In genomic region chr7:155916926-155917655, GRCh38 we compare ENCODE assay signal across 20 cellular contexts.
"Had no signal": no experiment of that assay in that cellular context is flagged by ENCODE, and none has a peak within 500 bp of the region (broad histone marks: within the 10 kb centered on the region; RNA-seq: fewer than 3 reads in every experiment).

No MANE protein-coding gene starts in this region.

- H3K27me3 ChIP-seq: breast epithelium, neutrophil, right atrium auricular region, testis, upper lobe of right lung had no signal

- H3K36me3 ChIP-seq: breast epithelium, neutrophil, right atrium auricular region, upper lobe of right lung had no signal

- FAIRE-seq: frontal cortex had no signal

- ATAC-seq: activated CD8-positive, alpha-beta T cell treated with anti-CD3 and anti-CD28 coated beads, Interleukin-2, amount 10 ng/mL, durations not matched to agents 7 days and 5 days; left colon; mucosa of descending colon; naive thymus-derived CD8-positive, alpha-beta T cell; stimulated activated naive CD8-positive, alpha-beta T cell treated with anti-CD3 and anti-CD28 coated beads, Interleukin-15, amount 100 ng/mL, for 72 hours; upper lobe of right lung had no signal

- H3K27me3 Mint-ChIP-seq: activated B cell treated with CpG ODN at 0.5 μM for 24 hours; dendritic cell treated with granulocyte-macrophage colony-stimulating factor and Interleukin-4, amounts not matched to agents 40 ng/mL and 50 ng/mL, for 4 days; stimulated activated naive CD8-positive, alpha-beta T cell treated with anti-CD3 and anti-CD28 coated beads, Interleukin-15, amount 100 ng/mL, for 72 hours had no signal

- DNase-seq: activated B cell treated with CpG ODN at 0.5 μM for 24 hours; activated CD4-positive, alpha-beta T cell treated with anti-CD3 and anti-CD28 coated beads for 48 hours; activated CD8-positive, alpha-beta memory T cell treated with anti-CD3 and anti-CD28 coated beads, Interleukin-2, amount 50 U/mL, for 4 hours; activated CD8-positive, alpha-beta T cell treated with anti-CD3 and anti-CD28 coated beads, Interleukin-2, amount 10 ng/mL, durations not matched to agents 7 days and 5 days; activated T-cell treated with anti-CD3 and anti-CD28 coated beads, Interleukin-2, amount 50 U/mL, for 48 hours; anterior cingulate cortex; effector memory CD4-positive, alpha-beta T cell; left colon; mammary epithelial cell; mucosa of descending colon; naive thymus-derived CD8-positive, alpha-beta T cell; stimulated activated naive CD8-positive, alpha-beta T cell treated with anti-CD3 and anti-CD28 coated beads, Interleukin-15, amount 100 ng/mL, for 72 hours; testis; upper lobe of right lung had no signal

- H3K27ac ChIP-seq: breast epithelium, neutrophil, right atrium auricular region, testis, upper lobe of right lung had no signal

- H3K4me3 ChIP-seq: breast epithelium, mucosa of descending colon, right atrium auricular region, testis, upper lobe of right lung had no signal

- H3K9me3 ChIP-seq: mucosa of descending colon, neutrophil, testis, upper lobe of right lung had no signal

- H3K4me1 ChIP-seq: breast epithelium, right atrium auricular region, upper lobe of right lung had no signal

- H3K27ac Mint-ChIP-seq: activated B cell treated with CpG ODN at 0.5 μM for 24 hours; activated CD8-positive, alpha-beta T cell treated with anti-CD3 and anti-CD28 coated beads, Interleukin-2, amount 10 ng/mL, durations not matched to agents 7 days and 5 days; dendritic cell treated with granulocyte-macrophage colony-stimulating factor and Interleukin-4, amounts not matched to agents 40 ng/mL and 50 ng/mL, for 4 days; stimulated activated naive CD8-positive, alpha-beta T cell treated with anti-CD3 and anti-CD28 coated beads, Interleukin-15, amount 100 ng/mL, for 72 hours; T-helper 1 cell treated with Interleukin-12 subunit alpha and Interleukin-12 subunit beta and Interleukin-4 antibody, amounts not matched to agents 30 μg/mL and 1 μg/mL, for 36 hours had no signal

- H3K4me1 Mint-ChIP-seq: activated B cell treated with CpG ODN at 0.5 μM for 24 hours; naive thymus-derived CD8-positive, alpha-beta T cell; stimulated activated naive CD8-positive, alpha-beta T cell treated with anti-CD3 and anti-CD28 coated beads, Interleukin-15, amount 100 ng/mL, for 72 hours had no signal

- H3K4me3 Mint-ChIP-seq: activated B cell treated with CpG ODN at 0.5 μM for 24 hours; activated CD8-positive, alpha-beta T cell treated with anti-CD3 and anti-CD28 coated beads, Interleukin-2, amount 10 ng/mL, durations not matched to agents 7 days and 5 days; dendritic cell treated with granulocyte-macrophage colony-stimulating factor and Interleukin-4, amounts not matched to agents 40 ng/mL and 50 ng/mL, for 4 days; naive thymus-derived CD8-positive, alpha-beta T cell; stimulated activated naive CD8-positive, alpha-beta T cell treated with anti-CD3 and anti-CD28 coated beads, Interleukin-15, amount 100 ng/mL, for 72 hours; T-helper 1 cell treated with Interleukin-12 subunit alpha and Interleukin-12 subunit beta and Interleukin-4 antibody, amounts not matched to agents 30 μg/mL and 1 μg/mL, for 36 hours had no signal
